Comparison of ENCODE assay signal across 1 cellular context in genomic region chr19:3507371-3508120, GRCh38.
TF ChIP-seq lines count a peak whose summit lies in the region.

No MANE protein-coding gene starts in this region.

TF ChIP-seq in HepG2, 621 proteins besides CTCF, POLR2A, EP300 and RAD21 (continued from another document and continues in another):
- no peak for TF ChIP-seq KDM4B (CRISPR knock-in tag; IDR thresholded peaks at IDR 0.05)
- no peak for TF ChIP-seq ZKSCAN1 (IDR thresholded peaks at IDR 0.05; ENCODE audit: low read length)
- no peak for TF ChIP-seq GFI1 (CRISPR knock-in tag; IDR thresholded peaks at IDR 0.05; ENCODE audit: borderline replicate concordance)
- TF ChIP-seq DNMT3B (CRISPR knock-in tag; conservative IDR thresholded peaks at IDR 0.05) = no peak
- TF ChIP-seq ZNF333 (CRISPR knock-in tag; IDR thresholded peaks at IDR 0.05; ENCODE audit: borderline replicate concordance) = no peak
- TF ChIP-seq ZNF275 (CRISPR knock-in tag; IDR thresholded peaks at IDR 0.05; ENCODE audit: borderline replicate concordance) = 0 out of 2 replicates have a peak, but pooled peaks have one; percentile 48
- TF ChIP-seq ZNF746 (CRISPR knock-in tag; IDR thresholded peaks at IDR 0.05) = no peak
- peak; percentile 57; the same call in 1 of the 2 replicates for TF ChIP-seq PRDM10 (CRISPR knock-in tag; IDR thresholded peaks at IDR 0.05; ENCODE audit: low read depth)
- TF ChIP-seq ELF1 (CRISPR knock-in tag; IDR thresholded peaks at IDR 0.05) = no peak
- no peak for TF ChIP-seq NONO (IDR thresholded peaks at IDR 0.05)
- TF ChIP-seq NONO (CRISPR knock-in tag; conservative IDR thresholded peaks at IDR 0.05) = no peak
- no peak for TF ChIP-seq CC2D1A (CRISPR knock-in tag; IDR thresholded peaks at IDR 0.05)
- no peak for TF ChIP-seq ZNF780A (CRISPR knock-in tag; IDR thresholded peaks at IDR 0.05)
- TF ChIP-seq HOXA5 (CRISPR knock-in tag; IDR thresholded peaks at IDR 0.05) = no peak
- no peak for TF ChIP-seq NR2C2 (CRISPR knock-in tag; IDR thresholded peaks at IDR 0.05; ENCODE audit: borderline replicate concordance)
- no peak for TF ChIP-seq SNAPC5 (CRISPR knock-in tag; IDR thresholded peaks at IDR 0.05; ENCODE audit: borderline replicate concordance)
- no peak for TF ChIP-seq NFATC3 (CRISPR knock-in tag; IDR thresholded peaks at IDR 0.05)
- TF ChIP-seq ZNF609 (CRISPR knock-in tag; IDR thresholded peaks at IDR 0.05; ENCODE audit: borderline replicate concordance) = 0 out of 2 replicates have a peak, but pooled peaks have one; percentile 10
- no peak for TF ChIP-seq ZSCAN9 (CRISPR knock-in tag; IDR thresholded peaks at IDR 0.05; ENCODE audit: borderline replicate concordance)
- TF ChIP-seq TFAP4 (IDR thresholded peaks at IDR 0.05; ENCODE audit: borderline replicate concordance, low read depth) = no peak
- no peak for TF ChIP-seq XRCC5 (optimal IDR thresholded peaks at IDR 0.05; ENCODE audit: low read length)
- TF ChIP-seq ZBTB37 (CRISPR knock-in tag; IDR thresholded peaks at IDR 0.05) = no peak
- TF ChIP-seq ZKSCAN5 (CRISPR knock-in tag; IDR thresholded peaks at IDR 0.05) = no peak
- TF ChIP-seq ZNF431 (CRISPR knock-in tag; IDR thresholded peaks at IDR 0.05; ENCODE audit: borderline replicate concordance, low read depth) = no peak
- TF ChIP-seq TBL1XR1 (IDR thresholded peaks at IDR 0.05; ENCODE audit: borderline replicate concordance, low read length, partially characterized antibody) = no peak
- no peak for TF ChIP-seq RORA (CRISPR knock-in tag; IDR thresholded peaks at IDR 0.05)
- TF ChIP-seq ZNF503 (CRISPR knock-in tag; IDR thresholded peaks at IDR 0.05) = no peak
- no peak for TF ChIP-seq REL (CRISPR knock-in tag; conservative IDR thresholded peaks at IDR 0.05)
- TF ChIP-seq ZNF883 (CRISPR knock-in tag; IDR thresholded peaks at IDR 0.05; ENCODE audit: not compliant biosample characterization) = peak; percentile 34
- TF ChIP-seq KLF11 (CRISPR knock-in tag; IDR thresholded peaks at IDR 0.05) = no peak
- TF ChIP-seq SMAD1 (CRISPR knock-in tag; IDR thresholded peaks at IDR 0.05; ENCODE audit: borderline replicate concordance, low read depth) = no peak
- TF ChIP-seq ARID4A (CRISPR knock-in tag; IDR thresholded peaks at IDR 0.05; ENCODE audit: borderline replicate concordance) = no peak; the same call in 1 of the 2 replicates
- TF ChIP-seq TIGD3 (CRISPR knock-in tag; IDR thresholded peaks at IDR 0.05; ENCODE audit: borderline replicate concordance) = no peak
- TF ChIP-seq ZBTB33 (CRISPR knock-in tag; IDR thresholded peaks at IDR 0.05) = peak; percentile 92
